1 cellular context compared by ENCODE assay signal in the genomic region with DNA sequence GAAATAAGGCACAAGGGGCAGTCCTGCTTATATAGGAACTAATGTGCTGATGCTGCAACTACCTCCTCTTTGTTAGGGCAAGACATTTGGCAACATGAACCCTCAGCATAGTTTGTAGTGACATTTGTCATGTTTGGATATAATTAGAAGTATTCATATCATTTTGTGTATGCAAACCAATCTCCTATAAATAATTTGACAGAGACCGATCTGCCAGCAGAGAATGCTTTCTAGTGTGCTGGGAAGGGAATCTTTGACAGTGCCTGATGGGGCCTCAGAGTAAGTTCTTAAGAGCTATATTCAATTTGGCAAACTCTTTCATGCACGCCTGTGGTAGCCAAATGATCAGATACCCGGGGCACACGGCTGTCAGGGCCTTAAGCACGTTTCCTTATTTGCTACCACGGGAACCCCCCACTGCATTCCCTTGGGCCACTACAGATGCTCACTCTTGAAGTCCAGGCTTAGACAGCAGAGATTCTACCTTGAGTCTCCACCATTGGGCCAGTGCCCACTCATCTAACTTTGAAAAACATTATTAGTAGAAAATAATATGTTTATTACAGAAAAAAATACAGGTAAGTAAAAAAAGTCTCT.
TF ChIP-seq lines count a peak whose summit lies in the region.

MYH8 (minus strand) TSS at position 5 of the 597 bp plus-strand sequence. CDS start 1,723 bp downstream, outside the sequence.

TF ChIP-seq in A549, 52 proteins besides CTCF, POLR2A, EP300 and RAD21 (continued from another document):
- TF ChIP-seq, protein P1, sequence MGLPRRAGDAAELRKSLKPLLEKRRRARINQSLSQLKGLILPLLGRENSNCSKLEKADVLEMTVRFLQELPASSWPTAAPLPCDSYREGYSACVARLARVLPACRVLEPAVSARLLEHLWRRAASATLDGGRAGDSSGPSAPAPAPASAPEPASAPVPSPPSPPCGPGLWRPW (IDR thresholded peaks at IDR 0.05): no peak
- no peak for TF ChIP-seq RCOR1 (IDR thresholded peaks at IDR 0.05; ENCODE audit: low read depth, low read length)
